1 cellular context compared by ENCODE assay signal in genomic region chr13:66886248-66886647, GRCh38.
TF ChIP-seq lines count a peak whose summit lies in the region.

No MANE protein-coding gene starts in this region.

TF ChIP-seq in GM12878, 131 proteins besides CTCF, POLR2A, EP300 and RAD21 (continued from another document):
- TF ChIP-seq ZBTB11 (CRISPR knock-in tag; IDR thresholded peaks at IDR 0.05) (no peak), SREBF2 (IDR thresholded peaks at IDR 0.05; ENCODE audit: low read length) (no peak), ATF2 (IDR thresholded peaks at IDR 0.05; ENCODE audit: low read length) (no peak)
